ENCODE assay signal across 16 cellular contexts in the genomic region with DNA sequence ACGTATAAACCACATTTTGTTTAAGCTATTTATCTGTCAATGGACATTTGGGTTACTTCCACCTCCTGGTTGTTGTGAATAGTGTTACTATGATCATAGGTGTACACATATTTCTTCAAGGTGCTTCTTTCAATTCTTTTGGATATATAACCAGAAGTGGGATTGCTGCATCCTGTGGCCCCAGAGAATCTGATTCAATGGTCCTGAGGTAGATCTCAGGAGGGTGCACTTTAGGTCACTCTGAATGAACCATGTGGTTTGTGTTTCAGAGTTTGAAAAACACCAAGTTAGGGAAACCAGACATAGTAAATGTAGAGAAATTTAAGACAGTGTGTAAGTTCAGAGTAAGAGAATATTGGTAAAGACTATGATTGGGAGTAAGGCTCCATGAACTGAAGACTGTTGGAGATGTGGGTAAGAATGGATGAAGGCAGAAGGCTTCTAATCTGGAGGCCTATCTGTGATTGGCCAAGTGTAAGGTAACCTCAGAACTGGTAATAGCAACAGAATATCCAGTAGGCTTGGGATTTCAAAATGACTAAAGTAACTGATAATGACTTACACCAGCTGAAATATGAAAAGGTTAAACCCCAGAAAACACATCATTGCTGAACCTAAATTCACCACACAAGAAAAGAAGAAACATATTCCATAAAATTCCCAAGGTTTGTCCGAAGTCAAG.
DNase-seq lines count a peak whose midpoint lies in the region; ATAC-seq, FAIRE-seq and TF ChIP-seq lines count a peak whose summit lies in the region.
"Had no signal": no experiment of that assay in that cellular context is flagged by ENCODE, and none has a peak within 500 bp of the region (broad histone marks: within the 10 kb centered on the region; RNA-seq: fewer than 3 reads in every experiment).

No MANE protein-coding gene starts in this region.

- peak; percentile 30 for ATAC-seq in GM19043 (IDR thresholded peaks at IDR 0.05; ENCODE audit: low read depth, unreplicated experiment)
- peak; percentile 31 for ATAC-seq in HG02588 (IDR thresholded peaks at IDR 0.05; ENCODE audit: unreplicated experiment)
- peak; percentile 46 for ATAC-seq in HG03342 (IDR thresholded peaks at IDR 0.05; ENCODE audit: unreplicated experiment)
- ATAC-seq: lower lobe of right lung, T-cell had no signal

- TF ChIP-seq POLR2A in GM12892 (IDR thresholded peaks at IDR 0.05; ENCODE audit: low read depth, low read length), result no peak

- DNase-seq in GM12892 (ENCODE audit: insufficient read length) (no peak), NCI-H1417 (lab: John Stamatoyannopoulos, UW) (no peak), NCI-H1930 (lab: John Stamatoyannopoulos, UW) (no peak), NCI-H526 treated with DMSO at 0.1 percent for 48 hours (lab: John Stamatoyannopoulos, UW) (no peak)
- no peak for DNase-seq in stimulated activated CD4-positive, alpha-beta T cell treated with anti-CD3 and anti-CD28 coated beads, Interleukin-2, amount 100 ng/mL, for 24 hours
- DNase-seq: aorta; DMS79 treated with DMSO at 0.1 percent for 48 hours; lower lobe of right lung; NCI-H1694 treated with DMSO at 0.1 percent for 48 hours; stimulated activated CD4-positive, alpha-beta T cell treated with anti-CD3 and anti-CD28 coated beads, Interleukin-1b, Interleukin-23, amount 100 ng/mL, for 48 hours; T-cell had no signal

- FAIRE-seq in GM12892 (lab: Jason Lieb, UNC), result peak; percentile 85
- FAIRE-seq: endometrium, HTR-8/SVneo had no signal
